8 cellular contexts compared by ENCODE assay signal in genomic region chr7:22499888-22500689, GRCh38. TPM values are rescaled to one million over a fixed set of nuclear protein-coding genes. Genes with fewer than 3 reads are reported as not detected.
DNase-seq lines count a peak whose midpoint lies in the region; ATAC-seq and TF ChIP-seq lines count a peak whose summit lies in the region.
"Not testable (repeated sequence)": the region's sequence is repeated elsewhere in the genome, so short reads cannot be mapped to it uniquely, and the experiment has no call there.

STEAP1B (minus strand) TSS chr7:22500188; CDS start chr7:22494855, 5,333 bp downstream.

- not testable (repeated sequence) for H3K9me3 ChIP-seq in PC-3 (ENCODE audit: low read length); fibroblast of lung (ENCODE audit: control insufficient read depth, insufficient read depth, low read depth, low read length)

- H2AFZ ChIP-seq in PC-3 (ENCODE audit: low read length) (peak within 1 kb of the TSS; percentile 69), fibroblast of lung (ENCODE audit: low read length) (peak within 1 kb of the TSS; percentile 54)

- peak within 1 kb of the TSS; percentile 61 for H3K4me2 ChIP-seq in PC-3 (ENCODE audit: low read length)
- H3K4me2 ChIP-seq in fibroblast of lung (ENCODE audit: extremely low read depth, insufficient read depth, low read length) = peak within 1 kb of the TSS; percentile 32

- not testable (repeated sequence) for H3F3A ChIP-seq in PC-3 (ENCODE audit: low read length, unreplicated experiment)

- H3K9me2 ChIP-seq in PC-3 (replicated peaks; ENCODE audit: low read length) = not testable (repeated sequence)

- peak; percentile 73 for DNase-seq in Caki2 (ENCODE audit: low read depth)
- DNase-seq in HL-60 (ENCODE audit: low read depth in 1 of 2, low spot score in 1 of 2) = peak; percentile 50 to 67
- peak; percentile 80 for DNase-seq in PC-3
- DNase-seq in activated T-helper 1 cell treated with anti-CD3 and anti-CD28 coated beads, Interleukin-2, amount 50 U/mL, for 16 hours (ENCODE audit: low read depth in 1 of 2, low spot score in 1 of 2) = peak; percentile 71
- peak; percentile 82 to 91 for DNase-seq in fibroblast of lung (ENCODE audit: low read depth in 2 of 2)
- DNase-seq in myocyte (ENCODE audit: low read depth) = peak; percentile 32
- DNase-seq in stimulated activated CD8-positive, alpha-beta memory T cell treated with anti-CD3 and anti-CD28 coated beads, Interleukin-2, amount 100 ng/mL, for 1 hour (ENCODE audit: low read depth in 2 of 2) = peak; percentile 57 to 65

- TF ChIP-seq CTCF in HL-60 (IDR thresholded peaks at IDR 0.05; ENCODE audit: insufficient read depth, low read length) (peak; percentile 23), PC-3 (conservative IDR thresholded peaks at IDR 0.05; ENCODE audit: low read depth, low read length) (peak; percentile 60), fibroblast of lung (conservative IDR thresholded peaks at IDR 0.05 in 1 of 2, IDR thresholded peaks at IDR 0.05 in 1 of 2; ENCODE audit: low read depth in 1 of 2, low read length in 2 of 2) (peak; percentile 60 to 74)

- POLR2A ChIA-PET in PC-3 (lab: Charles Lee; ENCODE audit: unreplicated experiment) = not testable (repeated sequence)

- H3K4me1 ChIP-seq in PC-3 (ENCODE audit: insufficient read depth, low read length) = peaks cover 12% of the 10 kb centered on the region
- not testable (repeated sequence) for H3K4me1 ChIP-seq in fibroblast of lung (ENCODE audit: control insufficient read depth, extremely low read depth, insufficient read depth, low read length)

- not testable (repeated sequence) for H3K4me3 ChIP-seq in HL-60 (replicated peaks; ENCODE audit: insufficient read depth, low read length); PC-3 (ENCODE audit: low read length)
- H3K4me3 ChIP-seq in fibroblast of lung (replicated peaks in 1 of 4; ENCODE audit: control extremely low read depth in 1 of 4, insufficient read depth in 1 of 4, low read depth in 3 of 4, low read length in 4 of 4) = peak within 1 kb of the TSS; percentile 5 to 56 (median 40)

- not testable (repeated sequence) for H3K27ac ChIP-seq in HL-60 (replicated peaks); PC-3 (ENCODE audit: low read length); fibroblast of lung (ENCODE audit: insufficient read depth, low read length)

- H4K20me1 ChIP-seq in PC-3 (ENCODE audit: low read length); fibroblast of lung (ENCODE audit: control insufficient read depth, extremely low read depth, insufficient read depth, low read length): not testable (repeated sequence)

- not testable (repeated sequence) for BruUV-seq in PC-3 (replicated peaks; lab: Mats Ljungman, UMichigan)

- ATAC-seq in GM21423 (IDR thresholded peaks at IDR 0.05; ENCODE audit: unreplicated experiment) (peak; percentile 85), PC-3 (peak; percentile 65)

- H3K79me2 ChIP-seq in PC-3 (ENCODE audit: low read length); fibroblast of lung (ENCODE audit: control insufficient read depth, insufficient read depth, low read length): not testable (repeated sequence)

- not testable (repeated sequence) for H3K27me3 ChIP-seq in HL-60 (ENCODE audit: insufficient read depth, poor library complexity, severe bottlenecking); PC-3 (ENCODE audit: low read length); fibroblast of lung (ENCODE audit: control insufficient read depth, insufficient read depth, low read length)

- in situ Hi-C loops in Caki2 (cut with HindIII; ENCODE audit: low pct_unique_long_range_greater_than_20kb, low sequenced_read_pairs) = not testable (repeated sequence)

- not testable (repeated sequence) for H3K36me3 ChIP-seq in PC-3 (ENCODE audit: low read depth, low read length); fibroblast of lung (ENCODE audit: control insufficient read depth, insufficient read depth, low read length)

- CTCF ChIA-PET in PC-3 (lab: Charles Lee) = interaction anchor here (1.6 kb wide), 1 partner anchor 390 kb away, joined by 3 read pairs; no protein-coding TSS in a partner anchor

- intact Hi-C loops in PC-3 (cut with micrococcal nuclease) = loop anchor here (2.0 to 5.0 kb wide), 3 partner anchors 389 to 553 kb away; partner anchors contain the start of gene CDCA7L

- not testable (repeated sequence) for H3K9ac ChIP-seq in PC-3 (ENCODE audit: low read length); fibroblast of lung (ENCODE audit: insufficient read depth, low read length)

RNA-seq across cellular contexts. Expression of gene STEAP1B, which starts in this region (rescaled TPM):
- not detected in 2 replicates for total RNA-seq in Caki2 (2014; rRNA removed; shearing (Covaris generic); ENCODE audit: low replicate concordance)
- total RNA-seq in PC-3 (2014; rRNA removed) (0.47 TPM in 1 of 2 replicates, not detected in the other), fibroblast of lung (10.3 and 14.7 TPM in 2 replicates), myocyte (0.99 TPM in 1 of 2 replicates, not detected in the other)
- polyA plus RNA-seq in fibroblast of lung = 11.4 and 23.8 TPM in 2 replicates
- polyA plus RNA-seq in fibroblast of lung (2012) = 5.9 and 12.9 TPM in 2 replicates
- 2.0 and 5.9 TPM in 2 replicates for polyA minus RNA-seq in fibroblast of lung (ENCODE audit: low replicate concordance)
- 0.24 TPM for polyA plus RNA-seq in myocyte (2012)

Comparison
In these comparisons a context has a peak if more than half of its experiments do, and no peak if none do; other contexts are left out.
1. Peak in DNase-seq in Caki2; RNA of the gene not detected or under 1 TPM.
2. Peak in DNase-seq, ATAC-seq and H3K4me2 ChIP-seq in PC-3; RNA of the gene not detected or under 1 TPM.
3. Peak in DNase-seq in myocyte; RNA of the gene not detected or under 1 TPM.
4. DNase-seq: peak in every context shown above with its lines; median percentile 86 in fibroblast of lung; 80 in PC-3; 73 in Caki2; 71 in activated T-helper 1 cell treated with anti-CD3 and anti-CD28 coated beads, Interleukin-2, amount 50 U/mL, for 16 hours; 61 in stimulated activated CD8-positive, alpha-beta memory T cell treated with anti-CD3 and anti-CD28 coated beads, Interleukin-2, amount 100 ng/mL, for 1 hour; 58 in HL-60; 32 in myocyte.